9 cellular contexts compared by ENCODE assay signal in genomic region chr14:34966413-34966812, GRCh38. TPM values are rescaled to one million over a fixed set of nuclear protein-coding genes. Genes with fewer than 3 reads are reported as not detected.
DNase-seq lines count a peak whose midpoint lies in the region; ATAC-seq, FAIRE-seq and TF ChIP-seq lines count a peak whose summit lies in the region.
"Had no signal": no experiment of that assay in that cellular context is flagged by ENCODE, and none has a peak within 500 bp of the region (broad histone marks: within the 10 kb centered on the region; RNA-seq: fewer than 3 reads in every experiment).

No MANE protein-coding gene starts in this region.

- H3K4me3 ChIP-seq in pancreas, result no peak overlapping the region
- no peak overlapping the region for H3K4me3 ChIP-seq in gastroesophageal sphincter

- H3K27ac ChIP-seq in pancreas, result no peak overlapping the region
- no peak overlapping the region for H3K27ac ChIP-seq in gastroesophageal sphincter

- no peak for FAIRE-seq in pancreas (lab: Jason Lieb, UNC)

- 77 to 78% methylated on average over 3 of the region's 3 CpGs for WGBS in pancreas, 2 donors
- 86 to 88% methylated on average over 3 of the region's 3 CpGs for WGBS in gastroesophageal sphincter (ENCODE audit: low coverage in 1 of 2), 2 donors

- H3K27ac Mint-ChIP-seq in activated T-helper 2 cell treated with anti-CD3 and anti-CD28 coated beads, Interferon-gamma antibody, Interleukin-2, Interleukin-4, amounts not matched to agents 10 μg/mL and 5 μg/mL and 100 μg/mL, durations not matched to agents 14 hours and 24 hours and 36 hours, result peak overlapping the region; percentile 43

- TF ChIP-seq EP300 in gastroesophageal sphincter (IDR thresholded peaks at IDR 0.05), result no peak

- peaks cover 29% of the 10 kb centered on the region for H3K36me3 Mint-ChIP-seq in activated T-helper 2 cell treated with anti-CD3 and anti-CD28 coated beads, Interferon-gamma antibody, Interleukin-2, Interleukin-4, amounts not matched to agents 10 μg/mL and 5 μg/mL and 100 μg/mL, durations not matched to agents 14 hours and 24 hours and 36 hours (ENCODE audit: low read depth)

- H3K4me1 ChIP-seq in pancreas, result no peaks in the 10 kb centered on the region
- no peaks in the 10 kb centered on the region for H3K4me1 ChIP-seq in gastroesophageal sphincter

- peaks cover 16% of the 10 kb centered on the region for H3K4me1 Mint-ChIP-seq in activated T-helper 2 cell treated with anti-CD3 and anti-CD28 coated beads, Interferon-gamma antibody, Interleukin-2, Interleukin-4, amounts not matched to agents 10 μg/mL and 5 μg/mL and 100 μg/mL, durations not matched to agents 14 hours and 24 hours and 36 hours (ENCODE audit: low read depth)

- no peaks in the 10 kb centered on the region for H3K36me3 ChIP-seq in pancreas
- peaks cover 0 to 54% of the 10 kb centered on the region in 2 donors for H3K36me3 ChIP-seq in gastroesophageal sphincter

- H3K9me3 ChIP-seq in pancreas (no peaks in the 10 kb centered on the region), gastroesophageal sphincter (no peaks in the 10 kb centered on the region)

- no peak for DNase-seq in activated T-helper 2 cell treated with anti-CD3 and anti-CD28 coated beads, Interferon-gamma antibody, Interleukin-2, Interleukin-4, amounts not matched to agents 10 μg/mL and 5 μg/mL and 100 μg/mL, durations not matched to agents 14 hours and 24 hours and 36 hours (ENCODE audit: low spot score)
- DNase-seq in GF-D8 (lab: John Stamatoyannopoulos, UW) (no peak), NCI-H2081 treated with DMSO at 0.1 percent for 48 hours (lab: John Stamatoyannopoulos, UW) (no peak), pancreas (no peak)

- H3K9me3 Mint-ChIP-seq in activated T-helper 2 cell treated with anti-CD3 and anti-CD28 coated beads, Interferon-gamma antibody, Interleukin-2, Interleukin-4, amounts not matched to agents 10 μg/mL and 5 μg/mL and 100 μg/mL, durations not matched to agents 14 hours and 24 hours and 36 hours, result no peaks in the 10 kb centered on the region

- H3K27me3 Mint-ChIP-seq in activated T-helper 2 cell treated with anti-CD3 and anti-CD28 coated beads, Interferon-gamma antibody, Interleukin-2, Interleukin-4, amounts not matched to agents 10 μg/mL and 5 μg/mL and 100 μg/mL, durations not matched to agents 14 hours and 24 hours and 36 hours (ENCODE audit: low read depth), result no peaks in the 10 kb centered on the region

- ATAC-seq in GM18505 (IDR thresholded peaks at IDR 0.05; ENCODE audit: unreplicated experiment), result peak; percentile 74
- ATAC-seq in GM19372 (IDR thresholded peaks at IDR 0.05; ENCODE audit: low read depth, unreplicated experiment), result peak; percentile 76
- ATAC-seq in HG02973 (IDR thresholded peaks at IDR 0.05; ENCODE audit: unreplicated experiment), result peak; percentile 88
- ATAC-seq in pancreas, result no peak
- ATAC-seq in gastroesophageal sphincter, result no peak
- ATAC-seq: Panc1 had no signal

- TF ChIP-seq POLR2A in GM18505 (IDR thresholded peaks at IDR 0.05; ENCODE audit: borderline replicate concordance, extremely low read depth, insufficient read depth, insufficient read length), result no peak
- TF ChIP-seq POLR2A in gastroesophageal sphincter (IDR thresholded peaks at IDR 0.05), result no peak

- no peak overlapping the region for H3K4me3 Mint-ChIP-seq in activated T-helper 2 cell treated with anti-CD3 and anti-CD28 coated beads, Interferon-gamma antibody, Interleukin-2, Interleukin-4, amounts not matched to agents 10 μg/mL and 5 μg/mL and 100 μg/mL, durations not matched to agents 14 hours and 24 hours and 36 hours (ENCODE audit: low read depth)

- TF ChIP-seq CTCF in pancreas (IDR thresholded peaks at IDR 0.05) (no peak), gastroesophageal sphincter (IDR thresholded peaks at IDR 0.05) (no peak)

- intact Hi-C loops in activated T-helper 2 cell treated with anti-CD3 and anti-CD28 coated beads, Interferon-gamma antibody, Interleukin-2, Interleukin-4, amounts not matched to agents 10 μg/mL and 5 μg/mL and 100 μg/mL, durations not matched to agents 14 hours and 24 hours and 36 hours (cut with micrococcal nuclease), result loop anchor here (1.0 kb wide), 1 partner anchor 16 kb away; the partner anchor contains the start of gene SRP54
- intact Hi-C loops in pancreas (cut with DNase I), result no loop called here

- H3K27me3 ChIP-seq in pancreas (no peaks in the 10 kb centered on the region), gastroesophageal sphincter (no peaks in the 10 kb centered on the region)

RNA-seq across cellular contexts. Expression of gene SRP54, which starts 16.4 kb away (rescaled TPM):
- total RNA-seq in activated T-helper 2 cell treated with anti-CD3 and anti-CD28 coated beads, Interferon-gamma antibody, Interleukin-2, Interleukin-4, amounts not matched to agents 10 μg/mL and 5 μg/mL and 100 μg/mL, durations not matched to agents 14 hours and 24 hours and 36 hours, result 78.9 and 82.4 TPM in 2 replicates
- total RNA-seq in pancreas (10 to 100 TPM; 23.1 to 42.2 (median 33.9) TPM), gastroesophageal sphincter (10 to 100 TPM; 40.5 to 48.9 (median 47.1) TPM)
- 10 to 100 TPM; 20.9 to 37.1 TPM for polyA plus RNA-seq in pancreas

Comparison
In these comparisons a context has a peak if more than half of its experiments do, and no peak if none do; other contexts are left out.
1. ATAC-seq: peak in GM18505 (single experiment), GM19372 (single experiment) and HG02973 (single experiment); none in pancreas (0 of 4) and gastroesophageal sphincter (single experiment).